In the genomic region with DNA sequence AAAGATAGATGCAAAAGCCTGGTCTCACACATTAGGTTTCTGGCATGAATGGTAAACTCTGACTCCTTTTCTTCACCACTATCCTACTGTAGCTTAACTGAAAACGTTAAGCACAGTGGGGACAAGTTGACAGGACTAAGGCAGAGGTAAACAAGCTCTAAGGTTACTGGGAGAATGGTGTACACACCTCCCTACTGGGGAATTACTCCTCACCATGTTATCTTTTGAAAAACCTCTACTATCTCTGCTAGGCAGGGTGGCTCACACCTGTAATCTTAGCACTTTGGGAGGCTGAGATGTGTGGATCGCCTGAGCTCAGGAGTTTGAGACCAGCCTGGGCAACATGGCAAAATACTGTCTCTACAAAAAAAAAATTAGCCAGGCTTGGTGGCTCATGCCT, we compare ENCODE assay signal across 34 cellular contexts. TPM values are rescaled to one million over a fixed set of nuclear protein-coding genes. Genes with fewer than 3 reads are reported as not detected.
"Had no signal": no experiment of that assay in that cellular context is flagged by ENCODE, and none has a peak within 500 bp of the region (broad histone marks: within the 10 kb centered on the region; RNA-seq: fewer than 3 reads in every experiment).

No MANE protein-coding gene starts in this region.

- ATAC-seq: foreskin keratinocyte; gastroesophageal sphincter; heart right ventricle; left colon; lower lobe of right lung; natural killer cell; right cardiac atrium; stimulated activated effector memory CD8-positive, alpha-beta T cell treated with anti-CD3 and anti-CD28 coated beads, Interleukin-12 subunit alpha, Interleukin-12 subunit beta, amount 100 ng/mL, for 72 hours; upper lobe of right lung had no signal

- H3K36me3 Mint-ChIP-seq: natural killer cell had no signal

- H3K27me3 ChIP-seq: colonic mucosa, esophagus muscularis mucosa, foreskin keratinocyte, gastroesophageal sphincter, heart right ventricle, sigmoid colon, tibial nerve, upper lobe of right lung, uterus had no signal

- H3K27ac ChIP-seq: colonic mucosa, esophagus muscularis mucosa, foreskin keratinocyte, gastroesophageal sphincter, heart right ventricle, left ventricle myocardium inferior, lower lobe of right lung, prostate gland, sigmoid colon, thoracic aorta, tibial nerve, upper lobe of right lung, uterus had no signal

- DNase-seq: colonic mucosa; effector CD8-positive, alpha-beta T cell; foreskin keratinocyte; heart right ventricle; hippocampal formation; immature natural killer cell; islet precursor cell; kidney glomerular epithelial cell; left colon; left ventricle myocardium inferior; lower lobe of right lung; natural killer cell; right cardiac atrium; sigmoid colon; stimulated activated CD4-positive, alpha-beta T cell treated with anti-CD3 and anti-CD28 coated beads, Interleukin-2, amount 100 ng/mL, for 24 hours; stimulated activated CD4-positive, alpha-beta T cell treated with anti-CD3 and anti-CD28 coated beads, Interleukin-4, amount 100 ng/mL, for 24 hours; stimulated activated naive CD4-positive, alpha-beta T cell treated with Interleukin-2 at 50 U/mL for 16 hours; upper lobe of right lung; uterus had no signal

- H3K9me3 Mint-ChIP-seq: dendritic cell treated with granulocyte-macrophage colony-stimulating factor and Interleukin-4, amounts not matched to agents 40 ng/mL and 50 ng/mL, for 4 days; immature natural killer cell; natural killer cell; neural crest cell; stimulated activated effector memory CD8-positive, alpha-beta T cell treated with anti-CD3 and anti-CD28 coated beads, Interleukin-12 subunit alpha, Interleukin-12 subunit beta, amount 100 ng/mL, for 72 hours had no signal

- H3K4me1 ChIP-seq: colonic mucosa, foreskin keratinocyte had no signal

- H3K27ac Mint-ChIP-seq: dendritic cell treated with granulocyte-macrophage colony-stimulating factor and Interleukin-4, amounts not matched to agents 40 ng/mL and 50 ng/mL, for 4 days; stimulated activated effector memory CD8-positive, alpha-beta T cell treated with anti-CD3 and anti-CD28 coated beads, Interleukin-12 subunit alpha, Interleukin-12 subunit beta, amount 100 ng/mL, for 72 hours had no signal

- H3K9me3 ChIP-seq: colonic mucosa, esophagus muscularis mucosa, gastroesophageal sphincter, heart right ventricle, left ventricle myocardium inferior, lower lobe of right lung, prostate gland, sigmoid colon, thoracic aorta, tibial nerve, upper lobe of right lung, uterus had no signal

- H3K4me3 ChIP-seq: colonic mucosa, esophagus muscularis mucosa, gastroesophageal sphincter, heart right ventricle, left ventricle myocardium inferior, lower lobe of right lung, prostate gland, sigmoid colon, thoracic aorta, tibial nerve, upper lobe of right lung, uterus had no signal

- H3K36me3 ChIP-seq: colonic mucosa, left ventricle myocardium inferior, lower lobe of right lung, prostate gland, sigmoid colon, thoracic aorta, tibial nerve, upper lobe of right lung, uterus had no signal

- H3K27me3 Mint-ChIP-seq: dendritic cell treated with granulocyte-macrophage colony-stimulating factor and Interleukin-4, amounts not matched to agents 40 ng/mL and 50 ng/mL, for 4 days had no signal

- H3K4me3 Mint-ChIP-seq: dendritic cell treated with granulocyte-macrophage colony-stimulating factor and Interleukin-4, amounts not matched to agents 40 ng/mL and 50 ng/mL, for 4 days; immature natural killer cell; natural killer cell; neural crest cell; stimulated activated effector memory CD8-positive, alpha-beta T cell treated with anti-CD3 and anti-CD28 coated beads, Interleukin-12 subunit alpha, Interleukin-12 subunit beta, amount 100 ng/mL, for 72 hours had no signal

RNA-seq across cellular contexts. Expression of gene AMIGO3, which starts 37.7 kb away (rescaled TPM):
- total RNA-seq: endothelial cell of umbilical vein, foreskin keratinocyte, left colon, left ventricle myocardium inferior, lower lobe of right lung, uterus had no signal
- polyA plus RNA-seq: fibroblast of lung had no signal

RNA-seq across cellular contexts. Expression of gene CDHR4, which starts 42.5 kb away (rescaled TPM):
- total RNA-seq: chondrocyte, colonic mucosa, endothelial cell of umbilical vein, epithelial cell of proximal tubule, fibroblast of lung, foreskin keratinocyte, heart right ventricle, left ventricle myocardium inferior, mononuclear cell, osteoblast, prostate gland, skeletal muscle tissue, upper lobe of right lung had no signal
- polyA plus RNA-seq: fibroblast of lung, foreskin keratinocyte, immature natural killer cell had no signal
